ENCODE assay signal across 17 cellular contexts in the genomic region with DNA sequence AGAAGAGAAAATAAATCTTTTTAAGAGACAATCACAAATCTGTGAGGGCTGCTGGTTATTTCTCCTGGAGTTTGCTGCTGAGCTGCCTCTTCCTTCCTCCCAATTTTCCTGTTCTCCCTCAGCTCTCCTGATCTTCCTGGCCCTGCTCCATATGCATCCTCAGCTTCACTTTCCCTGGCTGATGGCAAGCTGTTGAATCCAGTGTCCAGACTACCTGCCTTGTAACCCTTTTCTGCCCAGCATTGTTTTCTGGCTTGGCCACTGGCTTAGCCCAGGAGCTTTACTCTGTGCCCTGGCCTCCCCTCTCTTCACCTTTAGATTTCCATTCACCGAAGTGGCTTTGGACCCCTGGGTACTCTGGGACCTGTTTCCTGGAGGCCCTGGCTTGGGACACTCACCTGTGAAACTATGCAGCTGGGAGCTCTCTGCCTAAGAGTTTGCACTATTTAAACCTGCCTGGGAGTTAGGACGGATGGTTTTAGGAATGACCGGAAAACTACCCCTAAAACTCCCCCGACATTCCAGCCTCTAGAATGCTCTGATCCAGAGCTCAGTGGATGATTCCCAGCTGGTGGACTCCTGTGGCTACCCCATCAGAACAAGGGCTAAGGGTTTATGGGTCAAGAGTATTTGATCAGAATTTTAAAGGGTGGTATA.
DNase-seq lines count a peak whose midpoint lies in the region; ATAC-seq and TF ChIP-seq lines count a peak whose summit lies in the region.
"Had no signal": no experiment of that assay in that cellular context is flagged by ENCODE, and none has a peak within 500 bp of the region (broad histone marks: within the 10 kb centered on the region; RNA-seq: fewer than 3 reads in every experiment).

No MANE protein-coding gene starts in this region.

- no peak for ATAC-seq in CD4-positive, alpha-beta T cell (ENCODE audit: poor library complexity)
- no peak for ATAC-seq in IMR-90 (ENCODE audit: low read depth)
- ATAC-seq in naive thymus-derived CD8-positive, alpha-beta T cell = no peak
- ATAC-seq in activated CD4-positive, CD25-positive, alpha-beta regulatory T cell treated with anti-CD3 and anti-CD28 coated beads, Interleukin-2, amount 50 U/mL, for 24 hours = no peak

- H3K23ac ChIP-seq in IMR-90 (ENCODE audit: low read depth, low read length) = no peak overlapping the region

- no peaks in the 10 kb centered on the region for H3K27me3 Mint-ChIP-seq in CD4-positive, alpha-beta T cell
- H3K27me3 Mint-ChIP-seq in neural crest cell (ENCODE audit: low read depth) = no peaks in the 10 kb centered on the region
- H3K27me3 Mint-ChIP-seq in naive thymus-derived CD8-positive, alpha-beta T cell = peaks cover 0 to 1% (median 0%) of the 10 kb centered on the region in 5 donors
- H3K27me3 Mint-ChIP-seq: B cell, T-cell had no signal

- no peak overlapping the region for H2BK5ac ChIP-seq in IMR-90 (ENCODE audit: low read depth, low read length, poor library complexity, severe bottlenecking)

- no peak overlapping the region for H3K14ac ChIP-seq in IMR-90 (replicated peaks; ENCODE audit: low read depth, low read length)

- H4K20me1 ChIP-seq in IMR-90 (ENCODE audit: insufficient read depth, low read length) = peaks cover 2% of the 10 kb centered on the region; the same call in 1 of the 2 replicates

- H3K36me3 ChIP-seq in IMR-90 (ENCODE audit: control insufficient read depth, insufficient read depth, low read length) (peaks cover 71% of the 10 kb centered on the region), sigmoid colon (peaks cover 25 to 94% (median 48%) of the 10 kb centered on the region in 4 donors)

- H2AK9ac ChIP-seq in IMR-90 (replicated peaks; ENCODE audit: low read depth, low read length, poor library complexity) = peak overlapping the region; percentile 8

- CTCF ChIA-PET in CD4-positive, alpha-beta T cell (lab: Charles Lee) = interaction anchor here (1.2 to 4.0 kb wide), 3 partner anchors 10 to 46 kb away, joined by 3 to 42 read pairs (median 7); no protein-coding TSS in a partner anchor
- CTCF ChIA-PET in IMR-90 (lab: Yijun Ruan, JAX) = interaction anchor here (1.6 kb wide), 1 partner anchor 43 kb away, joined by 7 read pairs; no protein-coding TSS in a partner anchor

- H3K56ac ChIP-seq in IMR-90 (ENCODE audit: extremely low read depth, insufficient read depth, low read length) = no peak overlapping the region

- no peaks in the 10 kb centered on the region for H3K9me3 ChIP-seq in CD4-positive, alpha-beta T cell (ENCODE audit: control insufficient read depth, low read length)
- H3K9me3 ChIP-seq in IMR-90 (ENCODE audit: control insufficient read depth, insufficient read depth, low read length) = no peaks in the 10 kb centered on the region
- no peaks in the 10 kb centered on the region for H3K9me3 ChIP-seq in sigmoid colon
- H3K9me3 ChIP-seq: SJSA1, upper lobe of left lung had no signal

- H3K27ac Mint-ChIP-seq in CD4-positive, alpha-beta T cell = peak overlapping the region; percentile 9
- peak overlapping the region; percentile 87 for H3K27ac Mint-ChIP-seq in neural crest cell (ENCODE audit: unreplicated experiment)
- peak overlapping the region in 5 of 10 donors; percentile 1 to 52 (median 46) for H3K27ac Mint-ChIP-seq in naive thymus-derived CD8-positive, alpha-beta T cell
- H3K27ac Mint-ChIP-seq: B cell had no signal

- in situ Hi-C loops in IMR-90 (cut with MboI; ENCODE audit: low sequenced_read_pairs) = no loop called here

- no peak overlapping the region for H3K4me3 ChIP-seq in IMR-90 (ENCODE audit: insufficient read depth, low read depth, low read length)
- no peak overlapping the region for H3K4me3 ChIP-seq in fibroblast of pulmonary artery (replicated peaks; ENCODE audit: low read depth, low read length)
- H3K4me3 ChIP-seq in sigmoid colon = no peak overlapping the region
- H3K4me3 ChIP-seq: SJSA1, smooth muscle cell, upper lobe of left lung had no signal

- H3K4me1 Mint-ChIP-seq in CD4-positive, alpha-beta T cell (ENCODE audit: low read depth) = peaks cover 5% of the 10 kb centered on the region
- H3K4me1 Mint-ChIP-seq in neural crest cell = peaks cover 5% of the 10 kb centered on the region
- H3K4me1 Mint-ChIP-seq in naive thymus-derived CD8-positive, alpha-beta T cell = peaks cover 0 to 13% (median 10%) of the 10 kb centered on the region in 4 donors
- H3K4me1 Mint-ChIP-seq: B cell had no signal

- POLR2A ChIA-PET in CD4-positive, alpha-beta T cell (lab: Charles Lee) = interaction anchor here (0.5 to 0.6 kb wide), 2 partner anchors 73 to 466 kb away, joined by 4 to 6 read pairs; no protein-coding TSS in a partner anchor
- POLR2A ChIA-PET in IMR-90 (lab: Charles Lee; ENCODE audit: unreplicated experiment) = interaction anchor here (0.6 kb wide), 1 partner anchor 35 kb away, joined by 4 read pairs; no protein-coding TSS in a partner anchor
- POLR2A ChIA-PET in naive thymus-derived CD8-positive, alpha-beta T cell (lab: Charles Lee) = interaction anchor here (1.0 kb wide), 1 partner anchor 47 kb away, joined by 3 read pairs; no protein-coding TSS in a partner anchor

- no CpG with 5 or more reads among the region's 4 CpGs for WGBS in IMR-90 (ENCODE audit: extremely low coverage in 2 of 2, insufficient read length in 1 of 2), 2 experiments
- WGBS in sigmoid colon, 2 donors = 88 to 90% methylated on average over 4 of the region's 4 CpGs

- H3K4me3 Mint-ChIP-seq in CD4-positive, alpha-beta T cell = no peak overlapping the region
- H3K4me3 Mint-ChIP-seq in neural crest cell = no peak overlapping the region
- H3K4me3 Mint-ChIP-seq in naive thymus-derived CD8-positive, alpha-beta T cell = no peak overlapping the region
- H3K4me3 Mint-ChIP-seq: B cell, T-cell had no signal

- peaks cover 95% of the 10 kb centered on the region for H3K36me3 Mint-ChIP-seq in CD4-positive, alpha-beta T cell (ENCODE audit: low read depth)
- peaks cover 10% of the 10 kb centered on the region for H3K36me3 Mint-ChIP-seq in neural crest cell (ENCODE audit: low read depth)
- H3K36me3 Mint-ChIP-seq in naive thymus-derived CD8-positive, alpha-beta T cell = peaks cover 0 to 95% (median 1%) of the 10 kb centered on the region in 3 donors

- H3K9me1 ChIP-seq in IMR-90 (ENCODE audit: insufficient read depth, low read length) = no peaks in the 10 kb centered on the region

- H3K27ac ChIP-seq in CD4-positive, alpha-beta T cell (ENCODE audit: low read depth, low read length) = no peak overlapping the region
- no peak overlapping the region; the same call in 1 of the 2 replicates for H3K27ac ChIP-seq in IMR-90 (ENCODE audit: insufficient read depth, low read length)
- peak overlapping the region in 2 of 4 donors; percentile 61 to 95 for H3K27ac ChIP-seq in sigmoid colon
- H3K27ac ChIP-seq: SJSA1, upper lobe of left lung had no signal

- no peaks in the 10 kb centered on the region for H3K9me3 Mint-ChIP-seq in CD4-positive, alpha-beta T cell
- no peaks in the 10 kb centered on the region for H3K9me3 Mint-ChIP-seq in neural crest cell
- H3K9me3 Mint-ChIP-seq in naive thymus-derived CD8-positive, alpha-beta T cell = no peaks in the 10 kb centered on the region
- H3K9me3 Mint-ChIP-seq: T-cell had no signal

- no peak for TF ChIP-seq RAD21 in IMR-90 (IDR thresholded peaks at IDR 0.05; ENCODE audit: low read length)

- BruUV-seq in IMR-90 (replicated peaks; lab: Mats Ljungman, UMichigan) = no TSS peak

- no peak overlapping the region for H4K8ac ChIP-seq in IMR-90 (ENCODE audit: low read depth in 2 of 2, low read length in 2 of 2)

- no peak overlapping the region for H3K4me2 ChIP-seq in IMR-90 (ENCODE audit: low read depth, low read length)
- H3K4me2 ChIP-seq: smooth muscle cell had no signal

- no peak for TF ChIP-seq POLR2A in IMR-90 (IDR thresholded peaks at IDR 0.05; ENCODE audit: low read depth, low read length)
- TF ChIP-seq POLR2A in sigmoid colon (IDR thresholded peaks at IDR 0.05) = no peak

- no peak overlapping the region for H2AK5ac ChIP-seq in IMR-90 (ENCODE audit: low read depth, low read length)

- no peak for TF ChIP-seq EP300 in sigmoid colon (IDR thresholded peaks at IDR 0.05)

- H3K4me1 ChIP-seq in IMR-90 (ENCODE audit: control insufficient read depth, insufficient read depth, low read length) (no peaks in the 10 kb centered on the region), sigmoid colon (peaks cover 0 to 42% (median 24%) of the 10 kb centered on the region in 4 donors)
- H3K4me1 ChIP-seq: SJSA1 had no signal

- DNase-seq in CD4-positive, alpha-beta T cell = no peak
- DNase-seq in IMR-90 (no peak), fibroblast of pulmonary artery (ENCODE audit: low read depth) (peak; percentile 36), neural crest cell (ENCODE audit: low read depth, low spot score) (no peak), GOT3 (lab: John Stamatoyannopoulos, UW) (no peak), sigmoid colon (no peak)
- no peak for DNase-seq in naive thymus-derived CD8-positive, alpha-beta T cell
- DNase-seq: activated CD4-positive, CD25-positive, alpha-beta regulatory T cell treated with anti-CD3 and anti-CD28 coated beads, Interleukin-2, amount 50 U/mL, for 72 hours; glutamatergic neuron; NCI-H2107; NCI-H774; upper lobe of left lung had no signal

- peaks cover 14 to 30% of the 10 kb centered on the region in 2 experiments for H3K79me1 ChIP-seq in IMR-90 (ENCODE audit: low read depth in 1 of 2, low read length in 2 of 2)

- H3K18ac ChIP-seq in IMR-90 (ENCODE audit: low read depth, low read length) = no peak overlapping the region

- H4K91ac ChIP-seq in IMR-90 (ENCODE audit: insufficient read depth, low read depth, low read length) = no peak overlapping the region

- dilution Hi-C loops in IMR-90 (cut with HindIII; ENCODE audit: low sequenced_read_pairs, unreplicated experiment) = no loop called here

- H2BK120ac ChIP-seq in IMR-90 (ENCODE audit: low read depth, low read length) = no peak overlapping the region

- no peak overlapping the region for H3K4ac ChIP-seq in IMR-90 (ENCODE audit: low read depth, low read length)

- no peak overlapping the region for H2BK15ac ChIP-seq in IMR-90 (ENCODE audit: low read depth, low read length)

- H2BK20ac ChIP-seq in IMR-90 (ENCODE audit: low read depth, low read length) = no peak overlapping the region

- no peak overlapping the region for H2AFZ ChIP-seq in IMR-90 (replicated peaks; ENCODE audit: low read length, poor library complexity)

- H4K5ac ChIP-seq in IMR-90 (ENCODE audit: low read depth, low read length) = no peak overlapping the region

- no peaks in the 10 kb centered on the region for H3K27me3 ChIP-seq in CD4-positive, alpha-beta T cell (ENCODE audit: control insufficient read depth, insufficient read depth, low read length)
- H3K27me3 ChIP-seq in IMR-90 (ENCODE audit: control insufficient read depth, insufficient read depth, low read length) (no peaks in the 10 kb centered on the region), sigmoid colon (no peaks in the 10 kb centered on the region)
- H3K27me3 ChIP-seq: SJSA1, upper lobe of left lung had no signal

- no peak for TF ChIP-seq CTCF in CD4-positive, alpha-beta T cell (IDR thresholded peaks at IDR 0.05)
- TF ChIP-seq CTCF in IMR-90 (conservative IDR thresholded peaks at IDR 0.05; ENCODE audit: low read depth, low read length) (no peak), fibroblast of pulmonary artery (IDR thresholded peaks at IDR 0.05; ENCODE audit: low read length, missing control alignments) (no peak), neural crest cell (conservative IDR thresholded peaks at IDR 0.05) (no peak), sigmoid colon (IDR thresholded peaks at IDR 0.05) (no peak)

- intact Hi-C loops in CD4-positive, alpha-beta T cell (cut with DNase I, micrococcal nuclease) = loop anchor here (5.0 kb wide), 1 partner anchor 222 kb away; no protein-coding TSS in a partner anchor
- intact Hi-C loops in IMR-90 (cut with micrococcal nuclease) = no loop called here
- intact Hi-C loops in sigmoid colon (cut with DNase I) = no loop called here

- no peak overlapping the region for H3K9ac ChIP-seq in IMR-90 (ENCODE audit: low read depth, low read length)

Comparison
In these comparisons a context has a peak if more than half of its experiments do, and no peak if none do; other contexts are left out.
1. intact Hi-C loops: an anchor here in CD4-positive, alpha-beta T cell (5.0 kb wide); none called in IMR-90 and sigmoid colon.